ENCODE assay signal across 31 cellular contexts in genomic region chr10:26259341-26259740, GRCh38. TPM values are rescaled to one million over a fixed set of nuclear protein-coding genes. Genes with fewer than 3 reads are reported as not detected.
"Had no signal": no experiment of that assay in that cellular context is flagged by ENCODE, and none has a peak within 500 bp of the region (broad histone marks: within the 10 kb centered on the region; RNA-seq: fewer than 3 reads in every experiment).

No MANE protein-coding gene starts in this region.

- H3K79me2 ChIP-seq: hepatocyte had no signal

- H3K9me3 ChIP-seq: ascending aorta, gastrocnemius medialis, heart left ventricle had no signal

- ATAC-seq: activated CD4-positive, alpha-beta T cell treated with anti-CD3 and anti-CD28 coated beads for 36 hours; activated naive CD4-positive, alpha-beta T cell treated with anti-CD3 and anti-CD28 coated beads, Interleukin-2, amount 50 U/mL, for 72 hours; activated T-cell treated with anti-CD3 and anti-CD28 coated beads, Interleukin-2, amount 50 U/mL, for 72 hours; esophagus mucosa; foreskin keratinocyte; gastrocnemius medialis; heart left ventricle; T-helper 17 cell had no signal

- H3K4me3 ChIP-seq: ascending aorta, coronary artery, dorsolateral prefrontal cortex, gastrocnemius medialis, heart left ventricle, hepatocyte had no signal

- H3K27ac ChIP-seq: ascending aorta, brain microvascular endothelial cell, coronary artery, dorsolateral prefrontal cortex, foreskin keratinocyte, gastrocnemius medialis, heart left ventricle, hepatocyte had no signal

- H3K4me1 ChIP-seq: ascending aorta, foreskin keratinocyte, gastrocnemius medialis, heart left ventricle had no signal

- H3K36me3 ChIP-seq: ascending aorta, brain microvascular endothelial cell, gastrocnemius medialis, heart left ventricle had no signal

- H3K27me3 ChIP-seq: ascending aorta, brain microvascular endothelial cell, foreskin keratinocyte, gastrocnemius medialis had no signal

- DNase-seq: activated CD4-positive, alpha-beta memory T cell treated with anti-CD3 and anti-CD28 coated beads, Interleukin-2, amount 10 ng/mL, durations not matched to agents 7 days and 5 days; activated CD4-positive, alpha-beta T cell treated with anti-CD3 and anti-CD28 coated beads for 36 hours; activated CD4-positive, alpha-beta T cell treated with anti-CD3 and anti-CD28 coated beads, Interleukin-2, amount 10 ng/mL, durations not matched to agents 24 days and 14 days; activated CD4-positive, CD25-positive, alpha-beta regulatory T cell; activated CD4-positive, CD25-positive, alpha-beta regulatory T cell treated with anti-CD3 and anti-CD28 coated beads, Interleukin-2, amount 50 U/mL, for 72 hours; activated CD8-positive, alpha-beta memory T cell treated with anti-CD3 and anti-CD28 coated beads, Interleukin-2, amount 50 U/mL, for 48 hours; activated gamma-delta T cell; activated naive CD4-positive, alpha-beta T cell; activated naive CD4-positive, alpha-beta T cell treated with anti-CD3 and anti-CD28 coated beads, Interleukin-2, amount 10 ng/mL, durations not matched to agents 7 days and 5 days; activated naive CD8-positive, alpha-beta T cell treated with anti-CD3 and anti-CD28 coated beads, Interleukin-2, amount 10 ng/mL, durations not matched to agents 7 days and 5 days; activated T-cell treated with anti-CD3 and anti-CD28 coated beads for 4 hours; activated T-cell treated with anti-CD3 and anti-CD28 coated beads, Interleukin-2, amount 50 U/mL, for 24 hours; activated T-cell treated with anti-CD3 and anti-CD28 coated beads, Interleukin-2, amount 50 U/mL, for 72 hours; brain microvascular endothelial cell; dorsolateral prefrontal cortex; effector memory CD4-positive, alpha-beta T cell; endodermal cell; foreskin keratinocyte; gastrocnemius medialis; glutamatergic neuron; heart left ventricle; T-helper 17 cell; T1000 had no signal

- H2AFZ ChIP-seq: hepatocyte had no signal

- FAIRE-seq: bronchial epithelial cell had no signal

- H3K4me2 ChIP-seq: hepatocyte had no signal

RNA-seq across cellular contexts. Expression of gene GAD2, which starts 42.8 kb away (rescaled TPM):
- total RNA-seq: activated CD4-positive, alpha-beta memory T cell treated with anti-CD3 and anti-CD28 coated beads, Interleukin-2, amount 10 ng/mL, durations not matched to agents 7 days and 5 days; activated CD4-positive, alpha-beta T cell treated with anti-CD3 and anti-CD28 coated beads for 36 hours; activated CD4-positive, alpha-beta T cell treated with anti-CD3 and anti-CD28 coated beads, Interleukin-2, amount 10 ng/mL, durations not matched to agents 24 days and 14 days; activated naive CD4-positive, alpha-beta T cell treated with anti-CD3 and anti-CD28 coated beads, Interleukin-2, amount 50 U/mL, for 72 hours; activated naive CD8-positive, alpha-beta T cell treated with anti-CD3 and anti-CD28 coated beads, Interleukin-2, amount 10 ng/mL, durations not matched to agents 7 days and 5 days; activated T-cell treated with anti-CD3 and anti-CD28 coated beads, Interleukin-2, amount 50 U/mL, for 72 hours; ascending aorta; bronchial epithelial cell; cardiac septum; epithelial cell of proximal tubule; esophagus mucosa; foreskin keratinocyte; gastrocnemius medialis; heart left ventricle; T-helper 17 cell had no signal
- polyA plus RNA-seq: foreskin keratinocyte, heart left ventricle had no signal
